In the genomic region with DNA sequence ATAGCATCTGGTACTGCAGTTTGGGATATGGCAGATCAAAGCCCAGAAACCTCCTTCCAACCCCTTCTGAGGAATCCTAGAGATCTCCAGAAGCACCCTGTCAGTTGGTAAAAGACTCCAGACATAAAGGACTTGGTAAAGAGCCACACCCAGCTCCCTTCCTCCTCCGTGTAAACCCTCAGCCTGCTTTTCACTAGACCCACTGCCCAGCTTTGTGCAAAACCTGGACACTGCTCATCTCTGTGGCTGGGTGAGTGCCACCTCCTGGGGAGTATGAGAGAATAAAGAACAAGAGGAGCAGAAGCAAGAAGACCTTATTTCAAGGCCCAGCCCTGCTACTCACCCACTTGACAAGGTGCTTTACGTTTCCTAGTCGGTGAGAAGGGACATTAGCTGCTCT, we compare ENCODE assay signal across 25 cellular contexts. TPM values are rescaled to one million over a fixed set of nuclear protein-coding genes. Genes with fewer than 3 reads are reported as not detected.
"Had no signal": no experiment of that assay in that cellular context is flagged by ENCODE, and none has a peak within 500 bp of the region (broad histone marks: within the 10 kb centered on the region; RNA-seq: fewer than 3 reads in every experiment).

No MANE protein-coding gene starts in this region.

- H3K9me3 ChIP-seq: colonic mucosa, gastrocnemius medialis, prostate gland, thyroid gland had no signal

- H3K79me2 ChIP-seq: parathyroid adenoma had no signal

- H3K4me1 ChIP-seq: colonic mucosa, gastrocnemius medialis, neural progenitor cell, parathyroid adenoma, prostate gland, right atrium auricular region, thyroid gland had no signal

- H3K27ac ChIP-seq: colonic mucosa, gastrocnemius medialis, neural progenitor cell, parathyroid adenoma, prostate gland, right atrium auricular region, thyroid gland had no signal

- H3K4me3 ChIP-seq: colonic mucosa, gastrocnemius medialis, neural progenitor cell, prostate gland, right atrium auricular region, smooth muscle cell, thyroid gland had no signal

- H3K9me3 Mint-ChIP-seq: dendritic cell treated with granulocyte-macrophage colony-stimulating factor and Interleukin-4, amounts not matched to agents 40 ng/mL and 50 ng/mL, for 4 days; naive thymus-derived CD4-positive, alpha-beta T cell; nephron; stimulated activated naive CD8-positive, alpha-beta T cell treated with anti-CD3 and anti-CD28 coated beads, Interleukin-15, amount 100 ng/mL, for 72 hours had no signal

- H3K36me3 ChIP-seq: colonic mucosa, gastrocnemius medialis, neural progenitor cell, prostate gland, right atrium auricular region, thyroid gland had no signal

- DNase-seq: colonic mucosa; effector memory CD4-positive, alpha-beta T cell; erythroblast; gastrocnemius medialis; kidney; mesenchymal stem cell; midbrain; naive thymus-derived CD4-positive, alpha-beta T cell; stimulated activated CD4-positive, alpha-beta T cell treated with anti-CD3 and anti-CD28 coated beads, Interleukin-12 subunit alpha, Interleukin-12 subunit beta, amount 100 ng/mL, for 4 hours; stimulated activated CD4-positive, alpha-beta T cell treated with anti-CD3 and anti-CD28 coated beads, Interleukin-1b, Interleukin-23, amount 100 ng/mL, for 48 hours; stimulated activated CD4-positive, alpha-beta T cell treated with anti-CD3 and anti-CD28 coated beads, Interleukin-4, amount 100 ng/mL, for 1 hour; stimulated activated CD8-positive, alpha-beta memory T cell treated with anti-CD3 and anti-CD28 coated beads, Interleukin-4, amount 100 ng/mL, for 48 hours; stimulated activated naive CD4-positive, alpha-beta T cell; stimulated activated naive CD8-positive, alpha-beta T cell treated with anti-CD3 and anti-CD28 coated beads, Interleukin-15, amount 100 ng/mL, for 72 hours; thyroid gland had no signal

- H3K36me3 Mint-ChIP-seq: naive thymus-derived CD4-positive, alpha-beta T cell; neural progenitor cell had no signal

- FAIRE-seq: endothelial cell of umbilical vein, kidney had no signal

- H3K4me3 Mint-ChIP-seq: dendritic cell treated with granulocyte-macrophage colony-stimulating factor and Interleukin-4, amounts not matched to agents 40 ng/mL and 50 ng/mL, for 4 days; naive thymus-derived CD4-positive, alpha-beta T cell; nephron; neural progenitor cell; stimulated activated naive CD8-positive, alpha-beta T cell treated with anti-CD3 and anti-CD28 coated beads, Interleukin-15, amount 100 ng/mL, for 72 hours had no signal

- H3K27me3 ChIP-seq: colonic mucosa, gastrocnemius medialis, neural progenitor cell, right atrium auricular region, thyroid gland had no signal

- H3K27ac Mint-ChIP-seq: dendritic cell treated with granulocyte-macrophage colony-stimulating factor and Interleukin-4, amounts not matched to agents 40 ng/mL and 50 ng/mL, for 4 days; naive thymus-derived CD4-positive, alpha-beta T cell; nephron; neural progenitor cell; stimulated activated naive CD8-positive, alpha-beta T cell treated with anti-CD3 and anti-CD28 coated beads, Interleukin-15, amount 100 ng/mL, for 72 hours had no signal

- H3K4me1 Mint-ChIP-seq: naive thymus-derived CD4-positive, alpha-beta T cell; nephron; stimulated activated naive CD8-positive, alpha-beta T cell treated with anti-CD3 and anti-CD28 coated beads, Interleukin-15, amount 100 ng/mL, for 72 hours had no signal

- ATAC-seq: gastrocnemius medialis; left lobe of liver; naive thymus-derived CD4-positive, alpha-beta T cell; sciatic nerve; stimulated activated naive CD8-positive, alpha-beta T cell treated with anti-CD3 and anti-CD28 coated beads, Interleukin-15, amount 100 ng/mL, for 72 hours had no signal

- H2AFZ ChIP-seq: neural progenitor cell, parathyroid adenoma had no signal

- H3K9ac ChIP-seq: neural progenitor cell, parathyroid adenoma had no signal

- H3K4me2 ChIP-seq: neural progenitor cell, smooth muscle cell had no signal

RNA-seq across cellular contexts. Expression of a gene that starts 33.0 kb away (rescaled TPM):
- total RNA-seq: naive thymus-derived CD4-positive, alpha-beta T cell had no signal
